In the genomic region with DNA sequence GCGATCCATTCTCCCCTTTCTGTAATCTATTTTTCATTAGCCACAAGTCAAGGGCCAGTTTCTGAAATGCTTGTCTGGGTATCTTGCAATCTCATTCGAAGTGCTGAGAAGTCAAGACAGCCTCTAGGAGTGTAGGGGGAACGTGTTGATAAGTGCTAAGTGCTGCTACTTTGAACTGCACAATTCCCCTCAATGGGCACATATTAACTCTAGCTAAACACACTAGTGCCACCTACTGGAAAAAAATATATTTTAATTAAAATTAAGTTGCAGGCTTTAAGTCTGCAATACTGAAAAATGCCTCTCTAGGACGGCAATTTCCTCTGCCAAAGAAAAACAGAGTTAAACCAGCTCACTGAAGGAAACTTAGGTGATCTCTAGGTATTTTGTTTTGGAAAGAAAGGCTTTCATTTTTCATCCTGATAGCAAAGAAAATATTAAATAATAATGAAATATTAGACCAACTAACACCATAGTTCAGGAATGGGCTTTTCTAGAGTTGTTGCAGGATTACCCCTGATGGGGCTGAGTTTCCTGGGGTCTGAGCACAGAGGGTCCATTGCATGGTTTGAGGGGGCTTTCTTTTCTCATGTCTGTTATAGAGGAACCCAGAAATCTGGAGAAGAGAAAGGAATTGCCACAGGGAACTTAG, we compare ENCODE assay signal across 8 cellular contexts.
DNase-seq lines count a peak whose midpoint lies in the region; ATAC-seq and TF ChIP-seq lines count a peak whose summit lies in the region.

No MANE protein-coding gene starts in this region.

- H3K36me3 Mint-ChIP-seq in chondrocyte (ENCODE audit: low read depth), result no peaks in the 10 kb centered on the region

- peak; percentile 78 for ATAC-seq in GM18909 (IDR thresholded peaks at IDR 0.05; ENCODE audit: poor library complexity, unreplicated experiment)
- peak; percentile 84 for ATAC-seq in left lobe of liver
- peak; percentile 65 to 82 for ATAC-seq in upper lobe of left lung (ENCODE audit: low FRiP score in 2 of 2)

- H3K9me3 ChIP-seq in OCI-LY1 (ENCODE audit: low read length) (no peaks in the 10 kb centered on the region), upper lobe of left lung (no peaks in the 10 kb centered on the region)

- H4K20me1 ChIP-seq in OCI-LY1 (ENCODE audit: insufficient read depth, low read length), result no peaks in the 10 kb centered on the region

- H3K4me1 ChIP-seq in OCI-LY1 (ENCODE audit: insufficient read depth, low read length, severe bottlenecking) (no peaks in the 10 kb centered on the region), upper lobe of left lung (no peaks in the 10 kb centered on the region)

- TF ChIP-seq EP300 in Ishikawa (IDR thresholded peaks at IDR 0.05; ENCODE audit: borderline replicate concordance) (no peak), upper lobe of left lung (IDR thresholded peaks at IDR 0.05) (no peak)

- H3K79me2 ChIP-seq in OCI-LY1 (ENCODE audit: insufficient read depth, low read length), result no peaks in the 10 kb centered on the region

- no peak overlapping the region for H3K9ac ChIP-seq in OCI-LY1 (ENCODE audit: low read length)

- no peak overlapping the region for H2AFZ ChIP-seq in OCI-LY1 (ENCODE audit: low read length)

- TF ChIP-seq RAD21 in Ishikawa (IDR thresholded peaks at IDR 0.05; ENCODE audit: low read depth), result peak; percentile 79

- H3K27ac ChIP-seq in OCI-LY1 (ENCODE audit: low read depth, low read length, poor library complexity, severe bottlenecking) (no peak overlapping the region), upper lobe of left lung (no peak overlapping the region)

- H3K4me1 Mint-ChIP-seq in chondrocyte (ENCODE audit: low read depth), result peaks cover 35% of the 10 kb centered on the region

- H3K9me2 ChIP-seq in OCI-LY1 (ENCODE audit: low read depth, low read length), result no peaks in the 10 kb centered on the region

- H3K9me3 Mint-ChIP-seq in chondrocyte (ENCODE audit: low read depth), result no peaks in the 10 kb centered on the region

- peaks cover 4% of the 10 kb centered on the region; the same call in 1 of the 2 replicates for H3K27me3 ChIP-seq in OCI-LY1 (ENCODE audit: insufficient read depth, low read length)
- H3K27me3 ChIP-seq in upper lobe of left lung, result no peaks in the 10 kb centered on the region

- no peaks in the 10 kb centered on the region for H3F3A ChIP-seq in OCI-LY1 (ENCODE audit: insufficient read depth, low read length)

- H3K36me3 ChIP-seq in OCI-LY1 (ENCODE audit: insufficient read depth, low read length) (no peaks in the 10 kb centered on the region), upper lobe of left lung (no peaks in the 10 kb centered on the region)

- no peak overlapping the region for H3K4me3 ChIP-seq in OCI-LY1 (ENCODE audit: low read depth, low read length, poor library complexity, severe bottlenecking)
- no peak overlapping the region for H3K4me3 ChIP-seq in upper lobe of left lung

- no peaks in the 10 kb centered on the region for H3K27me3 Mint-ChIP-seq in chondrocyte (ENCODE audit: low read depth)

- TF ChIP-seq POLR2A in upper lobe of left lung (IDR thresholded peaks at IDR 0.05), result no peak

- H3K4me3 Mint-ChIP-seq in chondrocyte (ENCODE audit: unreplicated experiment), result no peak overlapping the region

- H3K4me2 ChIP-seq in OCI-LY1 (ENCODE audit: low read length), result no peak overlapping the region

- no peak overlapping the region for H3K27ac Mint-ChIP-seq in chondrocyte (ENCODE audit: unreplicated experiment)

- WGBS in upper lobe of left lung, 2 donors, result 18 to 20% methylated on average over 4 of the region's 4 CpGs

- DNase-seq in COLO829 (ENCODE audit: low spot score) (peak; percentile 34), chondrocyte (ENCODE audit: low spot score) (no peak), left lobe of liver (ENCODE audit: low spot score) (no peak), upper lobe of left lung (peak in 1 of 2 donors; percentile 29)
- DNase-seq in activated CD4-positive, alpha-beta T cell treated with anti-CD3 and anti-CD28 coated beads, Interleukin-2, amount 50 U/mL, for 1 hour, result no peak

- peak; percentile 40; the same call in 1 of the 2 replicates for TF ChIP-seq CTCF in OCI-LY1 (IDR thresholded peaks at IDR 0.05; ENCODE audit: low read length)
- TF ChIP-seq CTCF in chondrocyte (IDR thresholded peaks at IDR 0.05), result peak; percentile 88
- TF ChIP-seq CTCF in upper lobe of left lung (IDR thresholded peaks at IDR 0.05), result peak; percentile 19 to 60 (median 51)

TF ChIP-seq in Ishikawa, 13 proteins besides CTCF, POLR2A, EP300 and RAD21:
- TF ChIP-seq TCF12 (IDR thresholded peaks at IDR 0.05; ENCODE audit: low read depth) (no peak), TEAD4 (IDR thresholded peaks at IDR 0.05) (no peak)
